In genomic region chr7:2729893-2730716, GRCh38 we compare ENCODE assay signal across 11 cellular contexts. TPM values are rescaled to one million over a fixed set of nuclear protein-coding genes. Genes with fewer than 3 reads are reported as not detected.
DNase-seq lines count a peak whose midpoint lies in the region; ATAC-seq and TF ChIP-seq lines count a peak whose summit lies in the region.
"Had no signal": no experiment of that assay in that cellular context is flagged by ENCODE, and none has a peak within 500 bp of the region (broad histone marks: within the 10 kb centered on the region; RNA-seq: fewer than 3 reads in every experiment).

No MANE protein-coding gene starts in this region.

- H3K27ac ChIP-seq in right atrium auricular region (peak overlapping the region; percentile 42 to 69), trophoblast cell (ENCODE audit: low read depth, low read length) (peak overlapping the region; percentile 85), uterus (no peak overlapping the region)
- H3K27ac ChIP-seq: A549 had no signal

- peak overlapping the region; percentile 51 for H3K14ac ChIP-seq in trophoblast cell (ENCODE audit: low read length)

- H3K79me1 ChIP-seq in trophoblast cell (ENCODE audit: low read length) = peaks cover 30% of the 10 kb centered on the region

- H2AK5ac ChIP-seq in trophoblast cell (ENCODE audit: low read length) = peak overlapping the region; percentile 36

- peak overlapping the region; percentile 9 for H4K8ac ChIP-seq in trophoblast cell (ENCODE audit: low read depth, low read length)

- ATAC-seq in activated T-cell treated with anti-CD3 and anti-CD28 coated beads, Interleukin-2, amount 50 U/mL, for 72 hours (replicated peaks in 1 of 2) = no peak
- ATAC-seq: A549 had no signal

- H2BK12ac ChIP-seq in trophoblast cell (ENCODE audit: low read length) = peak overlapping the region; percentile 61

- H2BK5ac ChIP-seq in trophoblast cell (ENCODE audit: low read depth, low read length, poor library complexity) = peak overlapping the region; percentile 60

- intact Hi-C loops in uterus (cut with DNase I; ENCODE audit: low total_unique reads) = loop anchor here (10.0 kb wide), 1 partner anchor 115 kb away; the partner anchor contains the start of gene GNA12

- no CpG with 5 or more reads among the region's 33 CpGs for WGBS in trophoblast cell (ENCODE audit: extremely low coverage, insufficient coverage, insufficient read length)

- peak overlapping the region; percentile 42 for H3K4me2 ChIP-seq in trophoblast cell (ENCODE audit: low read length)
- H3K4me2 ChIP-seq: A549 had no signal

- no peaks in the 10 kb centered on the region for H3K27me3 ChIP-seq in right atrium auricular region
- H3K27me3 ChIP-seq in trophoblast cell (ENCODE audit: insufficient read depth, low read length) = no peaks in the 10 kb centered on the region
- no peaks in the 10 kb centered on the region for H3K27me3 ChIP-seq in uterus

- H3K27ac Mint-ChIP-seq in activated T-cell treated with anti-CD3 and anti-CD28 coated beads, Interleukin-2, amount 50 U/mL, for 24 hours = no peak overlapping the region
- H3K27ac Mint-ChIP-seq in activated T-cell treated with anti-CD3 and anti-CD28 coated beads, Interleukin-2, amount 50 U/mL, for 72 hours = no peak overlapping the region

- H2BK120ac ChIP-seq in trophoblast cell (ENCODE audit: insufficient read depth, low read length, poor library complexity) = peak overlapping the region; percentile 44

- H3K4ac ChIP-seq in trophoblast cell (ENCODE audit: low read depth, low read length) = peak overlapping the region; percentile 28

- H3K9me3 ChIP-seq in right atrium auricular region (no peaks in the 10 kb centered on the region), trophoblast cell (ENCODE audit: insufficient read depth, low read depth, low read length) (peaks cover 11% of the 10 kb centered on the region), uterus (no peaks in the 10 kb centered on the region)
- H3K9me3 ChIP-seq: A549 had no signal

- H3K4me3 Mint-ChIP-seq in activated T-cell treated with anti-CD3 and anti-CD28 coated beads, Interleukin-2, amount 50 U/mL, for 24 hours = no peak overlapping the region
- no peak overlapping the region for H3K4me3 Mint-ChIP-seq in activated T-cell treated with anti-CD3 and anti-CD28 coated beads, Interleukin-2, amount 50 U/mL, for 72 hours

- H3K36me3 Mint-ChIP-seq in activated T-cell treated with anti-CD3 and anti-CD28 coated beads, Interleukin-2, amount 50 U/mL, for 24 hours (ENCODE audit: low read depth) = peaks cover 54% of the 10 kb centered on the region
- H3K36me3 Mint-ChIP-seq in activated T-cell treated with anti-CD3 and anti-CD28 coated beads, Interleukin-2, amount 50 U/mL, for 72 hours (ENCODE audit: insufficient read depth in 2 of 2) = peaks cover 2 to 11% of the 10 kb centered on the region in 2 donors

- DNase-seq in activated T-cell treated with anti-CD3 and anti-CD28 coated beads, Interleukin-2, amount 50 U/mL, for 24 hours = peak; percentile 21
- DNase-seq in activated T-cell treated with anti-CD3 and anti-CD28 coated beads, Interleukin-2, amount 50 U/mL, for 72 hours = no peak
- DNase-seq in right atrium auricular region (ENCODE audit: low spot score) (no peak), trophoblast cell (no peak), uterus (peak; percentile 9 to 12), SHP77 (lab: John Stamatoyannopoulos, UW) (no peak), NCI-H1436 (lab: John Stamatoyannopoulos, UW) (no peak), RKO (ENCODE audit: low spot score) (no peak)
- DNase-seq: NCI-H2081 treated with DMSO at 0.1 percent for 48 hours had no signal

- H3K79me2 ChIP-seq in trophoblast cell (ENCODE audit: control insufficient read depth, insufficient read depth, low read length, poor library complexity) = peaks cover 14% of the 10 kb centered on the region

- H3K27me3 Mint-ChIP-seq in activated T-cell treated with anti-CD3 and anti-CD28 coated beads, Interleukin-2, amount 50 U/mL, for 24 hours = no peaks in the 10 kb centered on the region
- no peaks in the 10 kb centered on the region for H3K27me3 Mint-ChIP-seq in activated T-cell treated with anti-CD3 and anti-CD28 coated beads, Interleukin-2, amount 50 U/mL, for 72 hours (ENCODE audit: low read depth)

- H4K91ac ChIP-seq in trophoblast cell (ENCODE audit: low read depth, low read length) = peak overlapping the region; percentile 73

- H3K9ac ChIP-seq in trophoblast cell (ENCODE audit: low read length) = no peak overlapping the region

- H3K36me3 ChIP-seq in right atrium auricular region = peaks cover 30% of the 10 kb centered on the region
- peaks cover 41 to 52% of the 10 kb centered on the region in 2 experiments for H3K36me3 ChIP-seq in trophoblast cell (ENCODE audit: control insufficient read depth in 1 of 2, insufficient read depth in 2 of 2, low read length in 2 of 2)
- H3K36me3 ChIP-seq in uterus = no peaks in the 10 kb centered on the region

- H3K18ac ChIP-seq in trophoblast cell (ENCODE audit: low read length) = peak overlapping the region; percentile 69

- no peak overlapping the region for H2AFZ ChIP-seq in trophoblast cell (ENCODE audit: insufficient read depth, low read length, poor library complexity)

- H3K4me3 ChIP-seq in right atrium auricular region (no peak overlapping the region), trophoblast cell (ENCODE audit: low read depth, low read length) (peak overlapping the region; percentile 19), uterus (no peak overlapping the region)
- H3K4me3 ChIP-seq: A549 had no signal

- no peaks in the 10 kb centered on the region for H3K9me3 Mint-ChIP-seq in activated T-cell treated with anti-CD3 and anti-CD28 coated beads, Interleukin-2, amount 50 U/mL, for 24 hours
- no peaks in the 10 kb centered on the region for H3K9me3 Mint-ChIP-seq in activated T-cell treated with anti-CD3 and anti-CD28 coated beads, Interleukin-2, amount 50 U/mL, for 72 hours

- peaks cover 29% of the 10 kb centered on the region for H3K4me1 Mint-ChIP-seq in activated T-cell treated with anti-CD3 and anti-CD28 coated beads, Interleukin-2, amount 50 U/mL, for 24 hours (ENCODE audit: low read depth)
- peaks cover 39% of the 10 kb centered on the region for H3K4me1 Mint-ChIP-seq in activated T-cell treated with anti-CD3 and anti-CD28 coated beads, Interleukin-2, amount 50 U/mL, for 72 hours (ENCODE audit: low read depth)

- H3K4me1 ChIP-seq in right atrium auricular region (peaks cover 0 to 49% of the 10 kb centered on the region in 2 donors), trophoblast cell (ENCODE audit: control insufficient read depth in 1 of 2, insufficient read depth in 2 of 2, low read length in 2 of 2) (peaks cover 46 to 49% of the 10 kb centered on the region in 2 experiments), uterus (peaks cover 0 to 9% of the 10 kb centered on the region in 2 donors)
- H3K4me1 ChIP-seq: A549 had no signal

- TF ChIP-seq POLR2A in uterus (IDR thresholded peaks at IDR 0.05) = no peak

- H4K12ac ChIP-seq in trophoblast cell (ENCODE audit: low read depth, low read length) = no peak overlapping the region

- H3K23ac ChIP-seq in trophoblast cell (ENCODE audit: low read length) = no peak overlapping the region

- no peak for TF ChIP-seq CTCF in right atrium auricular region (IDR thresholded peaks at IDR 0.05)
- TF ChIP-seq CTCF in uterus (IDR thresholded peaks at IDR 0.05) = no peak

RNA-seq across cellular contexts. Expression of gene AMZ1, which starts 42.1 kb away (rescaled TPM):
- total RNA-seq in activated T-cell treated with anti-CD3 and anti-CD28 coated beads, Interleukin-2, amount 50 U/mL, for 72 hours = 1 to 10 TPM in 1 of 2 donors, under 1 TPM in 1; 0.34 to 1.3 TPM
- under 1 TPM in 1 of 2 donors, not detected in 1; 0.07 TPM for total RNA-seq in right atrium auricular region
- 0.41 and 0.64 TPM in 2 replicates for polyA plus RNA-seq in trophoblast cell (2013)
- total RNA-seq in uterus = 1 to 10 TPM in 2 of 4 donors, under 1 TPM in 1, not detected in 1; 0.35 to 4.6 (median 4.4) TPM
- polyA plus RNA-seq: neural cell had no signal

Comparison
In these comparisons a context has a peak if more than half of its experiments do, and no peak if none do; other contexts are left out.
1. DNase-seq: peak in activated T-cell treated with anti-CD3 and anti-CD28 coated beads, Interleukin-2, amount 50 U/mL, for 24 hours (single experiment) and uterus (2 of 2); none in activated T-cell treated with anti-CD3 and anti-CD28 coated beads, Interleukin-2, amount 50 U/mL, for 72 hours (0 of 2), right atrium auricular region (single experiment), trophoblast cell (0 of 2), SHP77 (0 of 2), NCI-H1436 (single experiment) and RKO (single experiment).
2. H3K27ac ChIP-seq: peak in right atrium auricular region (2 of 2) and trophoblast cell (single experiment); none in uterus (0 of 2).